In the genomic region with DNA sequence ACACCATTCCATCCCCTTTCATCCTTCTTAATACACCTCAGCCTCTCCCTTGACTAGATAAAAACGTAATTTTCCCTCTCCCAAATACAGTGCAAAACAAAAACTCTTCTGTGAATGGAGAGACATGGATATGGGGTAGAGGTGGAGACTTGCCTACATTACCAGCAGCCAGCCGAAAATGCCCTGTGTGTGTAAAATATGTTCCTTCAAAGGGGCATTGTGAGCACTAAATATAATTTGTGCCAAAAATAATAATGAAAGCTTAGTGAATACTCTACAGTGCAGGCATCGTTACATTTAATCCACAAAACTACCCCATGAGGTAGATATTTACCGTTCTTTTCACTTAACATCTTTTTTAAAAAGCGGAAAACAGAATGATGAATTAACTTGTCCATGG, we compare ENCODE assay signal across 1 cellular context.
TF ChIP-seq lines count a peak whose summit lies in the region.

No MANE protein-coding gene starts in this region.

TF ChIP-seq in SK-N-SH treated with all-trans-retinoic acid at 6 μM for 48 hours, 23 proteins besides CTCF, POLR2A, EP300 and RAD21 (continued from another document):
- no peak for TF ChIP-seq ZNF8 (CRISPR knock-in tag; IDR thresholded peaks at IDR 0.05)
- TF ChIP-seq, protein P1, sequence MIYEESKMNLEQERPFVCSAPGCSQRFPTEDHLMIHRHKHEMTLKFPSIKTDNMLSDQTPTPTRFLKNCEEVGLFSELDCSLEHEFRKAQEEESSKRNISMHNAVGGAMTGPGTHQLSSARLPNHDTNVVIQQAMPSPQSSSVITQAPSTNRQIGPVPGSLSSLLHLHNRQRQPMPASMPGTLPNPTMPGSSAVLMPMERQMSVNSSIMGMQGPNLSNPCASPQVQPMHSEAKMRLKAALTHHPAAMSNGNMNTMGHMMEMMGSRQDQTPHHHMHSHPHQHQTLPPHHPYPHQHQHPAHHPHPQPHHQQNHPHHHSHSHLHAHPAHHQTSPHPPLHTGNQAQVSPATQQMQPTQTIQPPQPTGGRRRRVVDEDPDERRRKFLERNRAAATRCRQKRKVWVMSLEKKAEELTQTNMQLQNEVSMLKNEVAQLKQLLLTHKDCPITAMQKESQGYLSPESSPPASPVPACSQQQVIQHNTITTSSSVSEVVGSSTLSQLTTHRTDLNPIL (CRISPR knock-in tag; IDR thresholded peaks at IDR 0.05; ENCODE audit: low read depth): no peak
- TF ChIP-seq ESRRG (CRISPR knock-in tag; IDR thresholded peaks at IDR 0.05): no peak
- no peak for TF ChIP-seq ZFP3 (CRISPR knock-in tag; IDR thresholded peaks at IDR 0.05)
- TF ChIP-seq ZC3H10 (CRISPR knock-in tag; IDR thresholded peaks at IDR 0.05): no peak
- TF ChIP-seq BACH2 (CRISPR knock-in tag; IDR thresholded peaks at IDR 0.05; ENCODE audit: borderline replicate concordance): no peak
- TF ChIP-seq, protein P2, sequence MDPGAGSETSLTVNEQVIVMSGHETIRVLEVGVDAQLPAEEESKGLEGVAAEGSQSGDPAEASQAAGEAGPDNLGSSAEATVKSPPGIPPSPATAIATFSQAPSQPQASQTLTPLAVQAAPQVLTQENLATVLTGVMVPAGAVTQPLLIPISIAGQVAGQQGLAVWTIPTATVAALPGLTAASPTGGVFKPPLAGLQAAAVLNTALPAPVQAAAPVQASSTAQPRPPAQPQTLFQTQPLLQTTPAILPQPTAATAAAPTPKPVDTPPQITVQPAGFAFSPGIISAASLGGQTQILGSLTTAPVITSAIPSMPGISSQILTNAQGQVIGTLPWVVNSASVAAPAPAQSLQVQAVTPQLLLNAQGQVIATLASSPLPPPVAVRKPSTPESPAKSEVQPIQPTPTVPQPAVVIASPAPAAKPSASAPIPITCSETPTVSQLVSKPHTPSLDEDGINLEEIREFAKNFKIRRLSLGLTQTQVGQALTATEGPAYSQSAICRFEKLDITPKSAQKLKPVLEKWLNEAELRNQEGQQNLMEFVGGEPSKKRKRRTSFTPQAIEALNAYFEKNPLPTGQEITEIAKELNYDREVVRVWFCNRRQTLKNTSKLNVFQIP (CRISPR knock-in tag; IDR thresholded peaks at IDR 0.05; ENCODE audit: borderline replicate concordance, low read depth): no peak
- no peak for TF ChIP-seq GLIS3 (CRISPR knock-in tag; IDR thresholded peaks at IDR 0.05)
- TF ChIP-seq ISL1 (CRISPR knock-in tag; IDR thresholded peaks at IDR 0.05): no peak
- no peak for TF ChIP-seq TOX (CRISPR knock-in tag; IDR thresholded peaks at IDR 0.05; ENCODE audit: borderline replicate concordance)
- no peak for TF ChIP-seq ARNTL (CRISPR knock-in tag; IDR thresholded peaks at IDR 0.05; ENCODE audit: borderline replicate concordance, low read depth)
- TF ChIP-seq ZFP30 (CRISPR knock-in tag; IDR thresholded peaks at IDR 0.05): no peak
- TF ChIP-seq OSR1 (CRISPR knock-in tag; IDR thresholded peaks at IDR 0.05): no peak
